ENCODE assay signal across 8 cellular contexts in the genomic region with DNA sequence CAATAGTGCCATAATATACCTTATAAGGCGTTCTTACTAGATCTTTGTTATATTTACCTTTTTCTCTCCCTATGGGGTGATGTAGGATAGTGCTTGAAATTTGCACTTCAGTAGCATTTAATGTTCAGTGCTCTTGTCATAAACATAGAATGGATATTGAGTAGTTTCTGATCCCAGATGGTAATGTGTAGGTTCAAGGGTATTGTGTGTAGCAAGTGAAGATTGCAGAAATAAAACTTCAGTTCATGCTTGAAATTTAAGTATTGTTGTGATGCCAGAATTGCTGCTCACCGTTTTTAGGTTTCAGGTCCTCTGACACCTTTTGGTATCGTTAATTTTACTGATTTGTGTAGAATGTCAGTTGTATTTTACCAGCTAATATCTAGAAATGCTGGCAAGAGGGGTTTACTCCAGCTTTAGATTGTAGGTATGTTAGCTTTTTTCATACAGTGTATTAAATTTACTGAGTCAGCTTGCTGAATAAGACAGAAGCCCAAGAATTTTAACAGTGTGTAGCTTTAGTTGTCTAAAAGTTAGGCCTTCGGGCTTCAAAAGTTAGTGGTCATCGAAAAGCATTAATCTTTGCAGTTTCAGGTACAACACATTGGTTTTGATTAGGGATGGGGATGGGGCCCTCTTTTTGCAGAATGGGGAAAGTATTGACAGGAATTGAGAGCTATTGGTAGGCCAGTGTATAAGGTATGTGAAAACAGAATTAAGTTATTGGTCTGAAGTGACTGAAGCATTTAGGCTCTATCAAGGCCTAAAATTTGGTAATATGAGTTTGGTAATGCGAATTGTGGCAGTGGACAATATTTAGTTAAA. TPM values are rescaled to one million over a fixed set of nuclear protein-coding genes. Genes with fewer than 3 reads are reported as not detected.
DNase-seq lines count a peak whose midpoint lies in the region; ATAC-seq and TF ChIP-seq lines count a peak whose summit lies in the region.

No MANE protein-coding gene starts in this region.

- no peak overlapping the region for H4K5ac ChIP-seq in mesendoderm (ENCODE audit: low read length)

- no peak overlapping the region for H2BK5ac ChIP-seq in mesendoderm (ENCODE audit: low read length)

- no peak overlapping the region for H3K18ac ChIP-seq in mesendoderm (ENCODE audit: low read length)

- H4K8ac ChIP-seq in mesendoderm (ENCODE audit: low read depth, low read length): no peak overlapping the region

- peak overlapping the region; percentile 76 for H3K9ac ChIP-seq in mesendoderm (ENCODE audit: low read length)

- peak overlapping the region; percentile 91 for H3K4me3 Mint-ChIP-seq in stimulated activated naive CD8-positive, alpha-beta T cell treated with anti-CD3 and anti-CD28 coated beads, Interleukin-15, Interleukin-2, amounts not matched to agents 100 ng/mL and 50 ng/mL, for 24 hours

- ATAC-seq in stimulated activated naive CD8-positive, alpha-beta T cell treated with anti-CD3 and anti-CD28 coated beads, Interleukin-15, Interleukin-2, amounts not matched to agents 100 U/mL and 50 U/mL, for 24 hours: no peak

- H3K23ac ChIP-seq in mesendoderm (ENCODE audit: low read length): no peak overlapping the region

- peak overlapping the region; percentile 87 for H3K27ac Mint-ChIP-seq in stimulated activated naive CD8-positive, alpha-beta T cell treated with anti-CD3 and anti-CD28 coated beads, Interleukin-15, Interleukin-2, amounts not matched to agents 100 ng/mL and 50 ng/mL, for 24 hours

- no peaks in the 10 kb centered on the region for H3K27me3 ChIP-seq in mesendoderm (ENCODE audit: insufficient read depth, low read length, poor library complexity)

- WGBS in mesendoderm (ENCODE audit: extremely low coverage, insufficient coverage, low lambda C conversion rate): 100% methylated on average over 1 of the region's 6 CpGs

- no peaks in the 10 kb centered on the region for H3K9me3 Mint-ChIP-seq in stimulated activated naive CD8-positive, alpha-beta T cell treated with anti-CD3 and anti-CD28 coated beads, Interleukin-15, Interleukin-2, amounts not matched to agents 100 ng/mL and 50 ng/mL, for 24 hours

- no peaks in the 10 kb centered on the region for H3K79me1 ChIP-seq in mesendoderm (ENCODE audit: low read length)

- no peaks in the 10 kb centered on the region for H3K36me3 ChIP-seq in mesendoderm (ENCODE audit: control insufficient read depth, insufficient read depth, low read length)

- no peak overlapping the region for H2BK15ac ChIP-seq in mesendoderm (replicated peaks; ENCODE audit: low read depth)

- peak overlapping the region; percentile 46 for H3K56ac ChIP-seq in mesendoderm (ENCODE audit: low read length)

- peak overlapping the region; percentile 30 for H3K4me2 ChIP-seq in mesendoderm (ENCODE audit: low read length)

- H3K4ac ChIP-seq in mesendoderm (ENCODE audit: low read depth, low read length): no peak overlapping the region

- no peak overlapping the region for H2BK120ac ChIP-seq in mesendoderm (ENCODE audit: low read depth, low read length)

- no peak overlapping the region for H2AK5ac ChIP-seq in mesendoderm (ENCODE audit: low read length)

- DNase-seq in stimulated activated naive CD8-positive, alpha-beta T cell treated with anti-CD3 and anti-CD28 coated beads, Interleukin-15, Interleukin-2, amounts not matched to agents 100 U/mL and 50 U/mL, for 24 hours: no peak
- DNase-seq in astrocyte of the spinal cord (ENCODE audit: low read depth, low spot score): peak; percentile 35
- DNase-seq in mesendoderm: no peak
- DNase-seq in DMS153 treated with DMSO at 0.1 percent for 48 hours (lab: John Stamatoyannopoulos, UW; ENCODE audit: unreplicated experiment): no peak
- DNase-seq in GM10266 (ENCODE audit: extremely low spot score): no peak
- no peak for DNase-seq in NCI-H1048 (lab: John Stamatoyannopoulos, UW)
- no peak for DNase-seq in amygdala (lab: John Stamatoyannopoulos, UW)

- in situ Hi-C loops in astrocyte of the spinal cord (cut with HindIII; ENCODE audit: low sequenced_read_pairs): no loop called here

- H3K4me1 Mint-ChIP-seq in stimulated activated naive CD8-positive, alpha-beta T cell treated with anti-CD3 and anti-CD28 coated beads, Interleukin-15, Interleukin-2, amounts not matched to agents 100 ng/mL and 50 ng/mL, for 24 hours (ENCODE audit: low read depth): peaks cover 61% of the 10 kb centered on the region

- H3K4me3 ChIP-seq in astrocyte of the spinal cord (ENCODE audit: low read depth, low read length) (peak overlapping the region; percentile 85), mesendoderm (ENCODE audit: low read length) (peak overlapping the region; percentile 50)

- peaks cover 35% of the 10 kb centered on the region for H3K79me2 ChIP-seq in mesendoderm (ENCODE audit: control insufficient read depth, insufficient read depth, low read length)

- no peak overlapping the region for H3K27ac ChIP-seq in mesendoderm (ENCODE audit: low read depth, low read length)

- no peaks in the 10 kb centered on the region for H3K27me3 Mint-ChIP-seq in stimulated activated naive CD8-positive, alpha-beta T cell treated with anti-CD3 and anti-CD28 coated beads, Interleukin-15, Interleukin-2, amounts not matched to agents 100 ng/mL and 50 ng/mL, for 24 hours

- no peaks in the 10 kb centered on the region for H3K4me1 ChIP-seq in mesendoderm (ENCODE audit: control insufficient read depth, low read depth, low read length)

- TF ChIP-seq CTCF in astrocyte of the spinal cord (IDR thresholded peaks at IDR 0.05; ENCODE audit: low read depth, low read length): no peak
- no peak for TF ChIP-seq CTCF in GM10266 (IDR thresholded peaks at IDR 0.05; ENCODE audit: control insufficient read depth, insufficient read depth, low read depth, missing control alignments)

- H3K36me3 Mint-ChIP-seq in stimulated activated naive CD8-positive, alpha-beta T cell treated with anti-CD3 and anti-CD28 coated beads, Interleukin-15, Interleukin-2, amounts not matched to agents 100 ng/mL and 50 ng/mL, for 24 hours (ENCODE audit: low read depth): peaks cover 24% of the 10 kb centered on the region

RNA-seq across cellular contexts. Expression of a gene that starts 2.0 kb away (rescaled TPM):
- 18.5 TPM for polyA plus RNA-seq in mesendoderm (2013, experiment 1 of 2)
- 18.1 TPM for polyA plus RNA-seq in mesendoderm (2013, experiment 2 of 2)

RNA-seq across cellular contexts. Expression of a gene that starts 2.1 kb away (rescaled TPM):
- polyA plus RNA-seq in mesendoderm (2013, experiment 1 of 2): 0.11 TPM
- 0.15 TPM for polyA plus RNA-seq in mesendoderm (2013, experiment 2 of 2)

RNA-seq across cellular contexts. Expression of a gene that starts 47.4 kb away (rescaled TPM):
- 25.9 TPM for polyA plus RNA-seq in mesendoderm (2013, experiment 1 of 2)
- polyA plus RNA-seq in mesendoderm (2013, experiment 2 of 2): 26.5 TPM
